Comparison of ENCODE assay signal across 11 cellular contexts in genomic region chr19:2454962-2455409, GRCh38. TPM values are rescaled to one million over a fixed set of nuclear protein-coding genes. Genes with fewer than 3 reads are reported as not detected.
A peak's percentile ranks its signal among the peaks of the same experiment; 100 is the strongest.
DNase-seq lines count a peak whose midpoint lies in the region; ATAC-seq and TF ChIP-seq lines count a peak whose summit lies in the region.
"Had no signal": no experiment of that assay in that cellular context is flagged by ENCODE, and none has a peak within 500 bp of the region (broad histone marks: within the 10 kb centered on the region; RNA-seq: fewer than 3 reads in every experiment).

No MANE protein-coding gene starts in this region.

- DNase-seq in activated naive CD4-positive, alpha-beta T cell treated with anti-CD3 and anti-CD28 coated beads, Interleukin-2, amount 10 ng/mL, durations not matched to agents 7 days and 5 days = no peak
- DNase-seq in activated naive CD4-positive, alpha-beta T cell treated with Interleukin-2 at 50 U/mL for 16 hours = no peak
- no peak for DNase-seq in Panc1 (ENCODE audit: low read depth, low spot score)
- no peak for DNase-seq in epithelial cell of proximal tubule (ENCODE audit: low read depth)
- no peak for DNase-seq in SW 1271 (lab: John Stamatoyannopoulos, UW)
- DNase-seq in occipital lobe (lab: John Stamatoyannopoulos, UW) = no peak
- DNase-seq in mucosa of descending colon = no peak
- DNase-seq: COR-L47, NCI-H187 had no signal

- peaks cover 13% of the 10 kb centered on the region for H3K4me1 ChIP-seq in Panc1 (ENCODE audit: control insufficient read depth, insufficient read depth, low read length)
- H3K4me1 ChIP-seq in skeletal muscle satellite cell (ENCODE audit: control insufficient read depth, insufficient read depth, low read length) = peaks cover 16% of the 10 kb centered on the region
- H3K4me1 ChIP-seq in mucosa of descending colon (ENCODE audit: low read depth) = peaks cover 11% of the 10 kb centered on the region
- H3K4me1 ChIP-seq: prostate gland had no signal

- in situ Hi-C loops in Panc1 (cut with HindIII; ENCODE audit: low pct_unique_long_range_greater_than_20kb, low sequenced_read_pairs) = no loop called here

- H3K9me3 ChIP-seq in Panc1 (ENCODE audit: control insufficient read depth, insufficient read depth, low read depth, low read length) (no peaks in the 10 kb centered on the region), skeletal muscle satellite cell (replicated peaks; ENCODE audit: low read length) (no peaks in the 10 kb centered on the region), mucosa of descending colon (no peaks in the 10 kb centered on the region)
- H3K9me3 ChIP-seq: prostate gland had no signal

- H3K4me1 Mint-ChIP-seq in activated naive CD4-positive, alpha-beta T cell treated with anti-CD3 and anti-CD28 coated beads, Interleukin-2, amount 10 ng/mL, durations not matched to agents 7 days and 5 days = peaks cover 21% of the 10 kb centered on the region

- peak overlapping the region; percentile 92 for H3K27ac Mint-ChIP-seq in activated naive CD4-positive, alpha-beta T cell treated with anti-CD3 and anti-CD28 coated beads, Interleukin-2, amount 10 ng/mL, durations not matched to agents 7 days and 5 days

- H3K9me3 Mint-ChIP-seq in activated naive CD4-positive, alpha-beta T cell treated with anti-CD3 and anti-CD28 coated beads, Interleukin-2, amount 10 ng/mL, durations not matched to agents 7 days and 5 days = no peaks in the 10 kb centered on the region

- CTCF ChIA-PET in activated naive CD4-positive, alpha-beta T cell treated with anti-CD3 and anti-CD28 coated beads, Interleukin-2, amount 10 ng/mL, durations not matched to agents 7 days and 5 days (lab: Charles Lee) = no interaction called here
- CTCF ChIA-PET in Panc1 (lab: Charles Lee) = no interaction called here

- POLR2A ChIA-PET in Panc1 (lab: Charles Lee) = no interaction called here

- H3K36me3 ChIP-seq in Panc1 (ENCODE audit: control insufficient read depth, insufficient read depth, low read length) = peaks cover 5% of the 10 kb centered on the region
- H3K36me3 ChIP-seq in skeletal muscle satellite cell (ENCODE audit: insufficient read depth, low read length) = peaks cover 8% of the 10 kb centered on the region
- H3K36me3 ChIP-seq in mucosa of descending colon (ENCODE audit: low read depth) = no peaks in the 10 kb centered on the region
- H3K36me3 ChIP-seq: prostate gland had no signal

- no TSS peak for BruUV-seq in Panc1 (replicated peaks; lab: Mats Ljungman, UMichigan)

- H3K4me2 ChIP-seq in skeletal muscle satellite cell (ENCODE audit: low read length) = peak overlapping the region; percentile 95

- H3K27me3 Mint-ChIP-seq in activated naive CD4-positive, alpha-beta T cell treated with anti-CD3 and anti-CD28 coated beads, Interleukin-2, amount 10 ng/mL, durations not matched to agents 7 days and 5 days = no peaks in the 10 kb centered on the region

- H3K4me3 ChIP-seq in Panc1 (ENCODE audit: low read depth in 2 of 2, low read length in 2 of 2) (peak overlapping the region; percentile 75 to 83), epithelial cell of proximal tubule (ENCODE audit: low read depth, low read length) (peak overlapping the region; percentile 95), skeletal muscle satellite cell (ENCODE audit: low read length) (peak overlapping the region; percentile 96), mucosa of descending colon (no peak overlapping the region)

- H3K4me3 Mint-ChIP-seq in activated naive CD4-positive, alpha-beta T cell treated with anti-CD3 and anti-CD28 coated beads, Interleukin-2, amount 10 ng/mL, durations not matched to agents 7 days and 5 days = peak overlapping the region; percentile 83

- TF ChIP-seq CTCF in Panc1 (IDR thresholded peaks at IDR 0.05) (no peak), epithelial cell of proximal tubule (conservative IDR thresholded peaks at IDR 0.05; ENCODE audit: low read depth, low read length) (no peak), mucosa of descending colon (IDR thresholded peaks at IDR 0.05) (no peak)

- no peaks in the 10 kb centered on the region for H3K27me3 ChIP-seq in Panc1 (ENCODE audit: control insufficient read depth, insufficient read depth, low read length)
- no peaks in the 10 kb centered on the region for H3K27me3 ChIP-seq in skeletal muscle satellite cell (ENCODE audit: control insufficient read depth, insufficient read depth, low read length)

- H3K27ac ChIP-seq in Panc1 (ENCODE audit: low read length) = peak overlapping the region; percentile 71

- H3K9ac ChIP-seq in skeletal muscle satellite cell (ENCODE audit: low read depth, low read length) = peak overlapping the region; percentile 94

- peaks cover 15% of the 10 kb centered on the region for H3K36me3 Mint-ChIP-seq in activated naive CD4-positive, alpha-beta T cell treated with anti-CD3 and anti-CD28 coated beads, Interleukin-2, amount 10 ng/mL, durations not matched to agents 7 days and 5 days

- intact Hi-C loops in Panc1 (cut with micrococcal nuclease; ENCODE audit: unreplicated experiment) (no loop called here), mucosa of descending colon (cut with DNase I, micrococcal nuclease) (no loop called here)

- ATAC-seq in Panc1 (no peak), mucosa of descending colon (no peak)

RNA-seq across cellular contexts. Expression of gene LMNB2, which starts 1.8 kb away (rescaled TPM):
- total RNA-seq in Panc1 (2021; ENCODE audit: unreplicated experiment) = 159 TPM
- polyA plus RNA-seq in Panc1 (2012; ENCODE audit: insufficient read length) = 166 TPM
- total RNA-seq in epithelial cell of proximal tubule = 136 and 246 TPM in 2 replicates
- 81.4 and 91.5 TPM in 2 replicates for total RNA-seq in skeletal muscle satellite cell (2012; rRNA removed)
- total RNA-seq in occipital lobe = 36.2 TPM
- 10 to 100 TPM; 21.1 to 47.8 (median 22.1) TPM for total RNA-seq in mucosa of descending colon

RNA-seq across cellular contexts. Expression of gene GADD45B, which starts 20.9 kb away (rescaled TPM):
- 56.2 TPM for total RNA-seq in Panc1 (2021; ENCODE audit: unreplicated experiment)
- polyA plus RNA-seq in Panc1 (2012; ENCODE audit: insufficient read length) = 43.3 TPM
- total RNA-seq in epithelial cell of proximal tubule = 29.2 and 35.7 TPM in 2 replicates
- total RNA-seq in skeletal muscle satellite cell (2012; rRNA removed) = 47.4 and 61.6 TPM in 2 replicates
- total RNA-seq in occipital lobe = 4.7 TPM
- 10 to 100 TPM; 30.6 to 45.5 (median 35.9) TPM for total RNA-seq in mucosa of descending colon

RNA-seq across cellular contexts. Expression of gene TIMM13, which starts 27.6 kb away (rescaled TPM):
- total RNA-seq in Panc1 (2021; ENCODE audit: unreplicated experiment) = 128 TPM
- polyA plus RNA-seq in Panc1 (2012; ENCODE audit: insufficient read length) = 172 TPM
- 100 and 118 TPM in 2 replicates for total RNA-seq in epithelial cell of proximal tubule
- total RNA-seq in skeletal muscle satellite cell (2012; rRNA removed) = 52.0 and 53.0 TPM in 2 replicates
- 16.2 TPM for total RNA-seq in occipital lobe
- 100 to 1,000 TPM in 2 of 3 donors, 10 to 100 TPM in 1; 75.4 to 130 (median 104) TPM for total RNA-seq in mucosa of descending colon
